ENCODE assay signal across 11 cellular contexts in the genomic region with DNA sequence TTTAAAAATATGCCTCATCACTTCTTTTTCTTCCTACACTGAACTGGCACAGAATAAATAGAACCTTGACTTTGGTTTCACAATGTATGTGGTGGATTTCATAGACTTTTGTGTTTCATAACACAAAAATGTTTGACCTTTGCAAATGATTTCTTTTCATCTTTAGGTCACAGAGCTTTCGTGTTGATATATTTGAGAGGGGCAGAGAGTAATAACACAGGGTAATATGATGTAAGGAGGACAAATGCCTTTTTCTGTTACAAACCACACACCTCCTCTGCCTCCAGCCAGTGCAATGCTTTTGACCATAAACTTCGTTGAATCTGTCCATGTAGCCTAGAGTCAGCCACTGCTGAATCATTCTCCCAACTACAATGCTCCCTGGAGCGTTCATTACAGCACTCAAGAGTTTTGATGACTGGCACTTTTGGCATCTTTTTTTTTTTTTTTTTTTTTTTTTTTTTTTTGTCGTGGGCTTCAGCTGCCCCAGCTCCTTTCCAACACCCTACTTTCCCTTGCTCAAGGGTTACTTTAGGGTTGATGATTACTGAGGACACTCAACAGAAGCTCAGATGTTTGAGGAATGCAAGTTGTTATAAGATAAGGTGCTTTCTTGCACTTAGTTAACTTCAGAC. TPM values are rescaled to one million over a fixed set of nuclear protein-coding genes. Genes with fewer than 3 reads are reported as not detected.
A peak's percentile ranks its signal among the peaks of the same experiment; 100 is the strongest.
DNase-seq lines count a peak whose midpoint lies in the region; ATAC-seq and TF ChIP-seq lines count a peak whose summit lies in the region.
"Had no signal": no experiment of that assay in that cellular context is flagged by ENCODE, and none has a peak within 500 bp of the region (broad histone marks: within the 10 kb centered on the region; RNA-seq: fewer than 3 reads in every experiment).

No MANE protein-coding gene starts in this region.

- H3K27me3 ChIP-seq in subcutaneous abdominal adipose tissue (ENCODE audit: control insufficient read depth in 5 of 5, insufficient read depth in 4 of 5, low read length in 5 of 5): no peaks in the 10 kb centered on the region

- no peaks in the 10 kb centered on the region for H3K36me3 Mint-ChIP-seq in HFFc6 (ENCODE audit: low read depth)

- TF ChIP-seq CTCF in HFFc6 (IDR thresholded peaks at IDR 0.05) (no peak), foreskin fibroblast (IDR thresholded peaks at IDR 0.05; ENCODE audit: low read depth, low read length) (no peak)

- no peaks in the 10 kb centered on the region for H3K9me3 ChIP-seq in subcutaneous abdominal adipose tissue (ENCODE audit: control insufficient read depth in 5 of 5, low read length in 5 of 5)

- peak overlapping the region in 1 of 5 donors; percentile 16 for H3K9ac ChIP-seq in subcutaneous abdominal adipose tissue (ENCODE audit: low read length in 5 of 5)

- peak overlapping the region; percentile 86 for H3K27ac Mint-ChIP-seq in HFFc6
- H3K27ac Mint-ChIP-seq: nephron progenitor cell had no signal

- peak overlapping the region; percentile 66 for H3K4me3 Mint-ChIP-seq in HFFc6
- H3K4me3 Mint-ChIP-seq: nephron progenitor cell had no signal

- H3K4me1 Mint-ChIP-seq in HFFc6 (ENCODE audit: low read depth): peaks cover 32% of the 10 kb centered on the region
- H3K4me1 Mint-ChIP-seq: nephron progenitor cell had no signal

- H3K4me1 ChIP-seq in subcutaneous abdominal adipose tissue (ENCODE audit: control insufficient read depth in 5 of 5, insufficient read depth in 5 of 5, low read length in 5 of 5): peaks cover 8 to 48% (median 32%) of the 10 kb centered on the region in 5 donors

- no peak for ATAC-seq in GM18861 (IDR thresholded peaks at IDR 0.05; ENCODE audit: unreplicated experiment)
- no peak for ATAC-seq in HG03025 (IDR thresholded peaks at IDR 0.05; ENCODE audit: low FRiP score, unreplicated experiment)

- no peaks in the 10 kb centered on the region for H3K9me3 Mint-ChIP-seq in HFFc6
- H3K9me3 Mint-ChIP-seq: nephron progenitor cell had no signal

- peak overlapping the region; percentile 72 for H3K27ac ChIP-seq in subcutaneous abdominal adipose tissue (ENCODE audit: low read depth, low read length)

- H3K36me3 ChIP-seq in subcutaneous abdominal adipose tissue (ENCODE audit: control insufficient read depth in 5 of 5, insufficient read depth in 5 of 5, low read length in 5 of 5): no peaks in the 10 kb centered on the region

- H3K4me3 ChIP-seq in foreskin fibroblast (ENCODE audit: low read depth in 1 of 2, low read length in 2 of 2): no peak overlapping the region
- no peak overlapping the region for H3K4me3 ChIP-seq in subcutaneous abdominal adipose tissue (ENCODE audit: low read depth in 1 of 5, low read length in 5 of 5)

- no peaks in the 10 kb centered on the region for H3K27me3 Mint-ChIP-seq in HFFc6 (ENCODE audit: insufficient read depth)

- DNase-seq in HFFc6 (peak; percentile 83), SIG-M5 treated with dmso at 0.1 percent for 504 hours (lab: John Stamatoyannopoulos, UW; ENCODE audit: unreplicated experiment) (peak; percentile 92), foreskin fibroblast (peak; percentile 85 to 94), midbrain (lab: John Stamatoyannopoulos, UW) (no peak)
- DNase-seq in effector CD8-positive, alpha-beta T cell (lab: John Stamatoyannopoulos, UW): no peak
- DNase-seq: NCI-H510A treated with DMSO at 0.1 percent for 48 hours; nephron progenitor cell; stimulated activated CD8-positive, alpha-beta memory T cell treated with anti-CD3 and anti-CD28 coated beads, Interleukin-4, amount 100 ng/mL, for 48 hours had no signal

RNA-seq across cellular contexts. Expression of gene CAT, which starts 11.4 kb away (rescaled TPM):
- 10 to 100 TPM; 36.7 to 47.4 (median 42.9) TPM for total RNA-seq in HFFc6 (2021; fragmentation: NEBNext Ultra II Directional; extraction: Animal tissue kit (Norgen Biotek cat#: 25700))

Comparison
In these comparisons a context has a peak if more than half of its experiments do, and no peak if none do; other contexts are left out.
1. DNase-seq: peak in HFFc6 (single experiment), SIG-M5 treated with dmso at 0.1 percent for 504 hours (single experiment) and foreskin fibroblast (2 of 2); none in effector CD8-positive, alpha-beta T cell (single experiment) and midbrain (single experiment).